In the genomic region with DNA sequence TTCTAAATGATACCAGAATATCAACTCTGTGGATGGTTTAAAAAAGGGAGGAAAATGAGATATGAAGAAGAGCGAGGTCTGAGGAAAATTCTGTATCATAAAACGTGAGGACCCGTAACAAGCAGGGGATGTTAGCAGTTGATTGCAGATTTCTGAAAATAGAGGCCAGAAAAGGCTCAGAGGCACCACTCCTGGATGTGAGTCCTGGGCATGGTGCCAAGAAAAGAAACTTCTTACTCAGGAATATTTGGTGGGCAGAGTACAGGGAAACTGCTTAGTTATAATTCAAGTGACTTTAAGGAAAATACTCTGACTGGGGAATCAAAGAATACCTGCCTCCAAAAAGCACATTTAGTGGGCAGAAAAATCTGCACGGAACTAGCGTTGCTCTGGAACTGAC, we compare ENCODE assay signal across 18 cellular contexts.
DNase-seq lines count a peak whose midpoint lies in the region; TF ChIP-seq lines count a peak whose summit lies in the region.
"Had no signal": no experiment of that assay in that cellular context is flagged by ENCODE, and none has a peak within 500 bp of the region (broad histone marks: within the 10 kb centered on the region; RNA-seq: fewer than 3 reads in every experiment).

No MANE protein-coding gene starts in this region.

- H3K4me1 ChIP-seq in HEK293 (ENCODE audit: control insufficient read depth, insufficient read depth, low read length), result peaks cover 13% of the 10 kb centered on the region

- H3K36me3 ChIP-seq in HEK293 (ENCODE audit: control insufficient read depth in 2 of 2, insufficient read depth in 1 of 2, low read length in 2 of 2), result no peaks in the 10 kb centered on the region
- H3K36me3 ChIP-seq: gastroesophageal sphincter had no signal

- CTCF ChIA-PET in HEK293 (lab: Yijun Ruan, JAX), result interaction anchor here (1.7 kb wide), 1 partner anchor 21 kb away, joined by 8 read pairs; no protein-coding TSS in a partner anchor

- no peaks in the 10 kb centered on the region for H3K9me3 ChIP-seq in HEK293 (ENCODE audit: control insufficient read depth, insufficient read depth, low read depth, low read length)
- H3K9me3 ChIP-seq: gastroesophageal sphincter had no signal

- POLR2A ChIA-PET in HEK293 (lab: Yijun Ruan, JAX), result no interaction called here

- TF ChIP-seq CTCF in HEK293 (tag by site-specific recombination; IDR thresholded peaks at IDR 0.05), result no peak

- DNase-seq in AG08396 (ENCODE audit: low spot score) (peak; percentile 18), astrocyte of the hippocampus (ENCODE audit: low read depth, low spot score) (peak; percentile 72), lung microvascular endothelial cell (ENCODE audit: low read depth in 2 of 2) (peak; percentile 9 to 11), NCI-H2107 treated with DMSO at 0.1 percent for 48 hours (lab: John Stamatoyannopoulos, UW; ENCODE audit: unreplicated experiment) (no peak), NCI-H1436 (lab: John Stamatoyannopoulos, UW) (no peak), activated T-cell treated with anti-CD3 and anti-CD28 coated beads for 4 hours (no peak)
- no peak for DNase-seq in activated CD4-positive, alpha-beta T cell treated with anti-CD3 and anti-CD28 coated beads for 4 hours
- DNase-seq: amygdala; C1 segment of cervical spinal cord; effector CD4-positive, alpha-beta T cell; HCEC 1CT; natural killer cell; NCI-H2107; retina; stimulated activated CD4-positive, alpha-beta T cell treated with anti-CD3 and anti-CD28 coated beads, Interleukin-4, amount 100 ng/mL, for 24 hours; stimulated activated naive B cell treated with anti-CD40 and anti-IgM and Interleukin-4, amounts not matched to agents 10 μg/mL and 1 μg/mL and 100 μg/mL, for 72 hours had no signal

- H3K27ac ChIP-seq in HEK293 (ENCODE audit: extremely low read depth, low read depth, low read length), result no peak overlapping the region
- H3K27ac ChIP-seq: gastroesophageal sphincter had no signal

- no peak overlapping the region for H3K4me3 ChIP-seq in HEK293 (ENCODE audit: low read depth, low read length)
- H3K4me3 ChIP-seq: gastroesophageal sphincter had no signal

TF ChIP-seq in HEK293, 187 proteins besides CTCF, POLR2A, EP300 and RAD21:
- TF ChIP-seq ZNF660 (tag by site-specific recombination; IDR thresholded peaks at IDR 0.05) (peak; percentile 82; the same call in 1 of the 2 replicates), ZNF596 (tag by site-specific recombination; IDR thresholded peaks at IDR 0.05) (no peak), ZNF658 (tag by site-specific recombination; IDR thresholded peaks at IDR 0.05) (no peak), SALL2 (tag by site-specific recombination; IDR thresholded peaks at IDR 0.05; ENCODE audit: borderline replicate concordance) (no peak), ZNF529 (tag by site-specific recombination; IDR thresholded peaks at IDR 0.05; ENCODE audit: insufficient replicate concordance) (no peak), ZNF341 (tag by site-specific recombination; IDR thresholded peaks at IDR 0.05; ENCODE audit: low read depth) (no peak), ZNF335 (tag by site-specific recombination; conservative IDR thresholded peaks at IDR 0.05) (0 out of 2 replicates have a peak, but pooled peaks have one; percentile 28), RBAK (tag by site-specific recombination; IDR thresholded peaks at IDR 0.05) (no peak), PRDM6 (tag by site-specific recombination; IDR thresholded peaks at IDR 0.05) (peak; percentile 50), ZBTB17 (tag by site-specific recombination; IDR thresholded peaks at IDR 0.05) (peak; percentile 81), ZNF214 (tag by site-specific recombination; IDR thresholded peaks at IDR 0.05; ENCODE audit: borderline replicate concordance) (no peak; the same call in 1 of the 2 replicates), ZBTB20 (tag by site-specific recombination; IDR thresholded peaks at IDR 0.05) (no peak), ZNF830 (tag by site-specific recombination; IDR thresholded peaks at IDR 0.05; ENCODE audit: low read depth) (no peak), SP2 (tag by site-specific recombination; IDR thresholded peaks at IDR 0.05) (no peak), ZNF670 (tag by site-specific recombination; IDR thresholded peaks at IDR 0.05; ENCODE audit: low read depth) (no peak), ZNF747 (tag by site-specific recombination; IDR thresholded peaks at IDR 0.05) (no peak), ZNF366 (tag by site-specific recombination; conservative IDR thresholded peaks at IDR 0.05) (no peak), TRIM28 (IDR thresholded peaks at IDR 0.05; ENCODE audit: borderline replicate concordance, low read length) (0 out of 2 replicates have a peak, but pooled peaks have one; percentile 22), ZNF473 (tag by site-specific recombination; IDR thresholded peaks at IDR 0.05) (no peak), ZNF10 (tag by site-specific recombination; IDR thresholded peaks at IDR 0.05) (peak; percentile 89), EGR2 (tag by site-specific recombination; IDR thresholded peaks at IDR 0.05; ENCODE audit: low read depth) (no peak), GLIS1 (tag by site-specific recombination; IDR thresholded peaks at IDR 0.05) (no peak), ZNF223 (tag by site-specific recombination; IDR thresholded peaks at IDR 0.05) (no peak), PRDM4 (tag by site-specific recombination; IDR thresholded peaks at IDR 0.05) (peak; percentile 89), MZF1 (tag by site-specific recombination; IDR thresholded peaks at IDR 0.05; ENCODE audit: borderline replicate concordance) (peak; percentile 26; the same call in 1 of the 2 replicates)
- TF ChIP-seq, protein P1, sequence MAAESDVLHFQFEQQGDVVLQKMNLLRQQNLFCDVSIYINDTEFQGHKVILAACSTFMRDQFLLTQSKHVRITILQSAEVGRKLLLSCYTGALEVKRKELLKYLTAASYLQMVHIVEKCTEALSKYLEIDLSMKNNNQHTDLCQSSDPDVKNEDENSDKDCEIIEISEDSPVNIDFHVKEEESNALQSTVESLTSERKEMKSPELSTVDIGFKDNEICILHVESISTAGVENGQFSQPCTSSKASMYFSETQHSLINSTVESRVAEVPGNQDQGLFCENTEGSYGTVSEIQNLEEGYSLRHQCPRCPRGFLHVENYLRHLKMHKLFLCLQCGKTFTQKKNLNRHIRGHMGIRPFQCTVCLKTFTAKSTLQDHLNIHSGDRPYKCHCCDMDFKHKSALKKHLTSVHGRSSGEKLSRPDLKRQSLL (tag by site-specific recombination; IDR thresholded peaks at IDR 0.05), result no peak

Comparison
In these comparisons a context has a peak if more than half of its experiments do, and no peak if none do; other contexts are left out.
1. DNase-seq: peak in AG08396 (single experiment), astrocyte of the hippocampus (single experiment) and lung microvascular endothelial cell (2 of 2); none in NCI-H2107 treated with DMSO at 0.1 percent for 48 hours (single experiment), NCI-H1436 (single experiment), activated CD4-positive, alpha-beta T cell treated with anti-CD3 and anti-CD28 coated beads for 4 hours (0 of 2) and activated T-cell treated with anti-CD3 and anti-CD28 coated beads for 4 hours (single experiment).